ENCODE assay signal across 8 cellular contexts in genomic region chr13:113585828-113586355, GRCh38. TPM values are rescaled to one million over a fixed set of nuclear protein-coding genes. Genes with fewer than 3 reads are reported as not detected.
DNase-seq lines count a peak whose midpoint lies in the region; ATAC-seq, FAIRE-seq and TF ChIP-seq lines count a peak whose summit lies in the region.

No MANE protein-coding gene starts in this region.

- H3K4me2 ChIP-seq in K562 (ENCODE audit: insufficient read depth, low read length), result peak overlapping the region; percentile 65; the same call in 1 of the 2 replicates

- H3K4me1 Mint-ChIP-seq in mesothelial cell of epicardium, result peaks cover 12% of the 10 kb centered on the region

- TF ChIP-seq CTCF in AG09309 (IDR thresholded peaks at IDR 0.05; ENCODE audit: control insufficient read depth, insufficient read depth, low read depth, low read length, missing control alignments) (no peak), K562 (IDR thresholded peaks at IDR 0.05 in 2 of 3, conservative IDR thresholded peaks at IDR 0.05 in 1 of 3; ENCODE audit: insufficient read depth in 2 of 3, low read depth in 1 of 3, low read length in 3 of 3) (no peak), mesothelial cell of epicardium (IDR thresholded peaks at IDR 0.05; ENCODE audit: unreplicated experiment) (no peak)

- H3K36me3 ChIP-seq in HUES64 (ENCODE audit: insufficient read depth, low read length) (peaks cover 36% of the 10 kb centered on the region), K562 (ENCODE audit: control insufficient read depth, insufficient read depth, low read length) (peaks cover 47% of the 10 kb centered on the region; the same call in 2 of the 3 replicates)

- H3K79me2 ChIP-seq in K562 (ENCODE audit: control insufficient read depth, insufficient read depth, low read length), result peaks cover 54% of the 10 kb centered on the region

- H3K27me3 ChIP-seq in HUES64 (ENCODE audit: insufficient read depth, low read length) (no peaks in the 10 kb centered on the region), K562 (ENCODE audit: control insufficient read depth in 2 of 2, insufficient read depth in 2 of 2, low read length in 2 of 2) (no peaks in the 10 kb centered on the region)

- POLR2A ChIA-PET in K562 (lab: Yijun Ruan, JAX), result no interaction called here

- H3K9ac ChIP-seq in HUES64 (ENCODE audit: low read depth, low read length) (peak overlapping the region; percentile 70), K562 (ENCODE audit: insufficient read depth in 1 of 2, low read depth in 2 of 2, low read length in 2 of 2) (peak overlapping the region; percentile 66 to 73; a peak in 3 of 4 replicates)

- TF ChIP-seq RAD21 in K562 (CRISPR knock-in tag; conservative IDR thresholded peaks at IDR 0.05 in 1 of 2, IDR thresholded peaks at IDR 0.05 in 1 of 2), result no peak

- no peaks in the 10 kb centered on the region for H3K27me3 Mint-ChIP-seq in mesothelial cell of epicardium (ENCODE audit: low read depth)

- BruUV-seq in K562 (replicated peaks; lab: Mats Ljungman, UMichigan), result TSS peak; percentile 73

- no peaks in the 10 kb centered on the region for H3K9me1 ChIP-seq in K562 (ENCODE audit: control insufficient read depth, insufficient read depth, low read length)

- in situ Hi-C loops in K562 (cut with MboI), result no loop called here

- H3K36me3 Mint-ChIP-seq in mesothelial cell of epicardium, result peaks cover 6% of the 10 kb centered on the region

- peak overlapping the region; percentile 81 for H3K27ac Mint-ChIP-seq in mesothelial cell of epicardium

- H3K27ac ChIP-seq in HUES64 (ENCODE audit: low read depth, low read length) (no peak overlapping the region), K562 (ENCODE audit: extremely low read depth, low read depth, low read length) (no peak overlapping the region)

- TF ChIP-seq EP300 in K562 (IDR thresholded peaks at IDR 0.05; ENCODE audit: low read length), result no peak

- TF ChIP-seq POLR2A in K562 (conservative IDR thresholded peaks at IDR 0.05), result no peak; the same call in 1 of the 2 replicates

- H3K4me1 ChIP-seq in HUES64 (ENCODE audit: insufficient read depth, low read length), result peaks cover 8% of the 10 kb centered on the region; the same call in 1 of the 2 replicates
- H3K4me1 ChIP-seq in K562 (replicated peaks in 1 of 2; ENCODE audit: control insufficient read depth in 2 of 2, insufficient read depth in 2 of 2, low read length in 2 of 2), result peaks cover 7 to 27% of the 10 kb centered on the region in 2 experiments; a peak in 4 of 5 replicates

- 86% methylated on average over 11 of the region's 11 CpGs for WGBS in HUES64
- WGBS in K562 (ENCODE audit: insufficient coverage, low coverage, missing lambda C conversion rate), result 27% methylated on average over 11 of the region's 11 CpGs

- no peaks in the 10 kb centered on the region for H3K9me3 Mint-ChIP-seq in mesothelial cell of epicardium

- intact Hi-C loops in K562 (cut with micrococcal nuclease), result no loop called here

- H4K20me1 ChIP-seq in K562 (replicated peaks; ENCODE audit: control insufficient read depth, insufficient read depth, low read length), result no peaks in the 10 kb centered on the region

- no peak overlapping the region for H2AFZ ChIP-seq in K562 (ENCODE audit: low read depth, low read length)

- H3K4me3 ChIP-seq in AG09309 (ENCODE audit: control insufficient read depth, low read depth, low read length), result peak overlapping the region; percentile 54
- peak overlapping the region; percentile 77 for H3K4me3 ChIP-seq in HUES64 (ENCODE audit: low read length)
- H3K4me3 ChIP-seq in K562, result peak overlapping the region; percentile 60

- no peak for ATAC-seq in K562
- ATAC-seq in GM18870 (IDR thresholded peaks at IDR 0.05; ENCODE audit: unreplicated experiment), result no peak
- no peak for ATAC-seq in GM19455 (IDR thresholded peaks at IDR 0.05; ENCODE audit: unreplicated experiment)

- peak; percentile 74 for FAIRE-seq in K562 (lab: Jason Lieb, UNC)

- peak overlapping the region; percentile 88 for H3K4me3 Mint-ChIP-seq in mesothelial cell of epicardium

- H3K9me3 ChIP-seq in HUES64 (ENCODE audit: insufficient read depth, low read depth, low read length) (no peaks in the 10 kb centered on the region), K562 (replicated peaks; ENCODE audit: control insufficient read depth, insufficient read depth, low read depth, low read length) (no peaks in the 10 kb centered on the region)

- no peak for DNase-seq in AG09309 (ENCODE audit: low read depth)
- DNase-seq in K562 (ENCODE audit: extremely low read depth in 1 of 4, low spot score in 3 of 4), result peak in 3 of 4 experiments; percentile 23 to 28 (median 24)
- no peak for DNase-seq in mesothelial cell of epicardium (ENCODE audit: low spot score in 2 of 2, unreplicated experiment in 2 of 2)
- no peak for DNase-seq in DMS53 (lab: John Stamatoyannopoulos, UW)
- no peak for DNase-seq in superior temporal gyrus (ENCODE audit: extremely low spot score)

- CTCF ChIA-PET in K562 (lab: Yijun Ruan, JAX; ENCODE audit: low intra/inter-chr PET ratio), result no interaction called here

TF ChIP-seq in K562, 482 proteins besides CTCF, POLR2A, EP300 and RAD21 (continues in another document):
- TF ChIP-seq RFX1 (IDR thresholded peaks at IDR 0.05), result peak; percentile 8; the same call in 1 of the 2 replicates
- TF ChIP-seq CBFA2T3 (IDR thresholded peaks at IDR 0.05), result peak; percentile 11; the same call in 1 of the 2 replicates
- TF ChIP-seq MEF2D (tag; conservative IDR thresholded peaks at IDR 0.05; ENCODE audit: low read depth), result no peak
- TF ChIP-seq AFF1 (IDR thresholded peaks at IDR 0.05; ENCODE audit: low read depth in 1 of 2, partially characterized antibody in 2 of 2), result no peak
- no peak for TF ChIP-seq ARID1B (IDR thresholded peaks at IDR 0.05)
- TF ChIP-seq ATF2 (CRISPR knock-in tag; IDR thresholded peaks at IDR 0.05), result no peak

RNA-seq across cellular contexts. Expression of gene TFDP1, which starts 1.3 kb away (rescaled TPM):
- 96.1 TPM for polyA plus RNA-seq in HUES64 (2013, experiment 1 of 2)
- 82.0 TPM for polyA plus RNA-seq in HUES64 (2013, experiment 2 of 2)
- 47.7 and 68.4 TPM in 2 replicates for total RNA-seq in K562 (2011; cell fraction: chromatin; rRNA removed; ENCODE audit: low replicate concordance)
- 25.8 and 28.5 TPM in 2 replicates for total RNA-seq in K562 (2011; cell fraction: nucleolus; rRNA removed)
- 37.4 and 47.0 TPM in 2 replicates for total RNA-seq in K562 (2011; cell fraction: nucleoplasm; rRNA removed)
- 55.2 and 71.3 TPM in 2 replicates for total RNA-seq in K562 (2014; rRNA removed)
- total RNA-seq in K562 (2014; rRNA removed; fragmentation: Illumina TruSeq; extraction: Trizol), result 68.1 and 69.1 TPM in 2 replicates
- 61.3 and 64.1 TPM in 2 replicates for total RNA-seq in K562 (2015; rRNA removed; fragmentation: Illumina TruSeq; extraction: Trizol)
- total RNA-seq in K562 (2021), result 115 and 120 TPM in 2 replicates
- polyA plus RNA-seq in K562 (2011; rRNA removed), result 70.6 and 98.1 TPM in 2 replicates
- 52.3 and 59.1 TPM in 2 replicates for polyA plus RNA-seq in K562 (2011; cell fraction: cytosol; rRNA removed)
- 65.1 and 75.2 TPM in 2 replicates for polyA plus RNA-seq in K562 (2011; cell fraction: nucleus; rRNA removed)
- 73.1 and 90.3 TPM in 2 replicates for polyA plus RNA-seq in K562 (2012)
- 129 and 145 TPM in 2 replicates for polyA plus RNA-seq in K562 (2014; fragmentation: Illumina TruSeq; extraction: Trizol)
- polyA plus RNA-seq in K562 (2014; fragmentation: Nextera tagmentation; extraction: Ambion mirVana), result 10 to 100 TPM; 33.8 to 41.7 TPM
- polyA plus RNA-seq in K562 (2014; rRNA removed), result 102 and 134 TPM in 2 replicates
- 61.3 and 72.6 TPM in 2 replicates for polyA minus RNA-seq in K562 (2011; rRNA and poly(A)+ RNA removed)
- polyA minus RNA-seq in K562 (2011; cell fraction: cytosol; rRNA and poly(A)+ RNA removed), result 46.6 and 48.6 TPM in 2 replicates
- polyA minus RNA-seq in K562 (2011; cell fraction: nucleus; rRNA and poly(A)+ RNA removed), result 20.1 and 23.3 TPM in 2 replicates
- total RNA-seq in mesothelial cell of epicardium, result 51.6 to 53.6 TPM (median 52.6 TPM) in 3 replicates

Comparison
In these comparisons a context has a peak if more than half of its experiments do, and no peak if none do; other contexts are left out.
1. DNase-seq: peak in K562 (3 of 4); none in AG09309 (single experiment), mesothelial cell of epicardium (0 of 2), DMS53 (single experiment) and superior temporal gyrus (single experiment).
2. Peak in every context shown above with its lines, with median percentiles within 50 percentile points of each other: H3K4me3 ChIP-seq.